ENCODE assay signal across 18 cellular contexts in genomic region chr12:124397399-124397679, GRCh38.
DNase-seq lines count a peak whose midpoint lies in the region; ATAC-seq and TF ChIP-seq lines count a peak whose summit lies in the region.
"Had no signal": no experiment of that assay in that cellular context is flagged by ENCODE, and none has a peak within 500 bp of the region (broad histone marks: within the 10 kb centered on the region; RNA-seq: fewer than 3 reads in every experiment).

No MANE protein-coding gene starts in this region.

- H3K79me1 ChIP-seq in H9 (ENCODE audit: insufficient read depth, low read depth, low read length, poor library complexity, severe bottlenecking): no peaks in the 10 kb centered on the region

- H3K18ac ChIP-seq in H9 (ENCODE audit: insufficient read length, low read depth, low read length): no peak overlapping the region

- H3K4me3 ChIP-seq in coronary artery: no peak overlapping the region
- H3K4me3 ChIP-seq in rectal smooth muscle tissue (ENCODE audit: low read length): no peak overlapping the region
- H3K4me3 ChIP-seq: GM12878, hepatocyte, skin epidermis had no signal

- H3K4ac ChIP-seq in H9 (ENCODE audit: low read depth, low read length): no peak overlapping the region

- no peak overlapping the region for H4K8ac ChIP-seq in H9 (replicated peaks; ENCODE audit: insufficient read length, low read depth, low read length)

- no peak overlapping the region for H3K4me2 ChIP-seq in H9 (ENCODE audit: insufficient read depth, insufficient read length, low read length)
- H3K4me2 ChIP-seq: hepatocyte had no signal

- H3K4me1 ChIP-seq in rectal smooth muscle tissue (ENCODE audit: control insufficient read depth, insufficient read depth, low read length) (peaks cover 58% of the 10 kb centered on the region), H9 (ENCODE audit: insufficient read depth, low read length) (no peaks in the 10 kb centered on the region)

- no peak overlapping the region for H2BK5ac ChIP-seq in H9 (ENCODE audit: insufficient read length, low read length)

- no peak overlapping the region for H4K91ac ChIP-seq in H9 (ENCODE audit: insufficient read length, low read depth, low read length)

- peaks cover 14% of the 10 kb centered on the region for H3K36me3 ChIP-seq in rectal smooth muscle tissue (ENCODE audit: control insufficient read depth, insufficient read depth, low read length)

- H3T11ph ChIP-seq in H9 (ENCODE audit: low read length): no peak overlapping the region

- no peak overlapping the region for H2BK120ac ChIP-seq in H9 (ENCODE audit: low read depth, low read length, poor library complexity, severe bottlenecking)

- H3K4me1 Mint-ChIP-seq in activated CD4-positive, alpha-beta T cell treated with anti-CD3 and anti-CD28 coated beads, Interleukin-2, amount 10 ng/mL, durations not matched to agents 24 days and 14 days: no peaks in the 10 kb centered on the region
- H3K4me1 Mint-ChIP-seq in H9: peaks cover 13 to 30% of the 10 kb centered on the region in 2 experiments

- peaks cover 13% of the 10 kb centered on the region for H3K36me3 Mint-ChIP-seq in activated CD4-positive, alpha-beta T cell treated with anti-CD3 and anti-CD28 coated beads, Interleukin-2, amount 10 ng/mL, durations not matched to agents 24 days and 14 days (ENCODE audit: low read depth)
- H3K36me3 Mint-ChIP-seq in H9 (ENCODE audit: insufficient read depth in 1 of 3, low read depth in 3 of 3): peaks cover 23 to 73% (median 62%) of the 10 kb centered on the region in 3 experiments; a peak in 6 of 7 replicates

- H3K23ac ChIP-seq in H9 (ENCODE audit: insufficient read length, low read depth, low read length): no peak overlapping the region

- H3K14ac ChIP-seq in H9 (ENCODE audit: insufficient read depth, low read length): no peak overlapping the region

- WGBS in H9 (ENCODE audit: extremely low coverage, insufficient read length, low lambda C conversion rate): no CpG with 5 or more reads among the region's 7 CpGs

- H2BK15ac ChIP-seq in H9 (ENCODE audit: low read depth, low read length): no peak overlapping the region

- no peaks in the 10 kb centered on the region for H3K79me2 ChIP-seq in H9 (ENCODE audit: insufficient read depth, low read length)

- H3K27ac ChIP-seq in coronary artery (peak overlapping the region; percentile 71 to 90), rectal smooth muscle tissue (ENCODE audit: low read depth, low read length) (peak overlapping the region; percentile 91), H9 (ENCODE audit: insufficient read length, low read depth, low read length) (no peak overlapping the region)
- H3K27ac ChIP-seq: hepatocyte had no signal

- no peak overlapping the region for H4K5ac ChIP-seq in H9 (ENCODE audit: insufficient read length, low read depth, low read length)

- no peak overlapping the region for H2BK12ac ChIP-seq in H9 (ENCODE audit: insufficient read length, low read depth, low read length)

- no peaks in the 10 kb centered on the region for H3K23me2 ChIP-seq in H9 (ENCODE audit: insufficient read length, low read depth, low read length, poor library complexity, severe bottlenecking)

- TF ChIP-seq CTCF in coronary artery (IDR thresholded peaks at IDR 0.05) (no peak), H9 (conservative IDR thresholded peaks at IDR 0.05) (no peak)

- H3K27me3 Mint-ChIP-seq in activated CD4-positive, alpha-beta T cell treated with anti-CD3 and anti-CD28 coated beads, Interleukin-2, amount 10 ng/mL, durations not matched to agents 24 days and 14 days: no peaks in the 10 kb centered on the region
- H3K27me3 Mint-ChIP-seq in H9 (ENCODE audit: low read depth): no peaks in the 10 kb centered on the region; the same call in 1 of the 2 replicates

- ATAC-seq in left ventricle myocardium superior (no peak), Right ventricle myocardium inferior (no peak), HG03342 (IDR thresholded peaks at IDR 0.05; ENCODE audit: unreplicated experiment) (no peak), GM18511 (IDR thresholded peaks at IDR 0.05; ENCODE audit: unreplicated experiment) (no peak)
- ATAC-seq: GM12878 had no signal

- no peak overlapping the region for H3K56ac ChIP-seq in H9 (ENCODE audit: insufficient read length, low read depth, low read length)

- no peaks in the 10 kb centered on the region for H3K9me3 Mint-ChIP-seq in activated CD4-positive, alpha-beta T cell treated with anti-CD3 and anti-CD28 coated beads, Interleukin-2, amount 10 ng/mL, durations not matched to agents 24 days and 14 days
- no peaks in the 10 kb centered on the region for H3K9me3 Mint-ChIP-seq in H9
- H3K9me3 Mint-ChIP-seq: T-helper 2 cell treated with Interferon-gamma antibody and Interleukin-4, amounts not matched to agents 5 μg/mL and 100 μg/mL, for 36 hours had no signal

- DNase-seq in left ventricle myocardium superior (peak; percentile 55), Right ventricle myocardium inferior (ENCODE audit: missing footprints) (no peak), coronary artery (ENCODE audit: low spot score) (no peak), H9 (no peak)
- DNase-seq in activated CD4-positive, alpha-beta T cell treated with anti-CD3 and anti-CD28 coated beads, Interleukin-2, amount 10 ng/mL, durations not matched to agents 24 days and 14 days: no peak
- DNase-seq: activated CD4-positive, CD25-positive, alpha-beta regulatory T cell treated with anti-CD3 and anti-CD28 coated beads, Interleukin-2, amount 50 U/mL, for 72 hours; activated CD8-positive, alpha-beta memory T cell treated with anti-CD3 and anti-CD28 coated beads, Interleukin-2, amount 50 U/mL, for 4 hours; Kasumi-1; kidney glomerular epithelial cell; NCI-H2227 treated with DMSO at 0.1 percent for 48 hours; stimulated activated CD4-positive, alpha-beta T cell treated with anti-CD3 and anti-CD28 coated beads, Interleukin-4, amount 100 ng/mL, for 4 hours had no signal

- no peak overlapping the region for H3K4me3 Mint-ChIP-seq in activated CD4-positive, alpha-beta T cell treated with anti-CD3 and anti-CD28 coated beads, Interleukin-2, amount 10 ng/mL, durations not matched to agents 24 days and 14 days
- no peak overlapping the region for H3K4me3 Mint-ChIP-seq in H9
- H3K4me3 Mint-ChIP-seq: T-helper 2 cell treated with Interferon-gamma antibody and Interleukin-4, amounts not matched to agents 5 μg/mL and 100 μg/mL, for 36 hours had no signal

- H3K27me3 ChIP-seq in rectal smooth muscle tissue (ENCODE audit: control insufficient read depth, insufficient read depth, low read length) (no peaks in the 10 kb centered on the region), H9 (ENCODE audit: insufficient read depth, low read length) (no peaks in the 10 kb centered on the region)
- H3K27me3 ChIP-seq: hepatocyte had no signal

- H2AFZ ChIP-seq in H9 (ENCODE audit: low read length): no peak overlapping the region
- H2AFZ ChIP-seq: hepatocyte had no signal

- no peak overlapping the region for H3K27ac Mint-ChIP-seq in activated CD4-positive, alpha-beta T cell treated with anti-CD3 and anti-CD28 coated beads, Interleukin-2, amount 10 ng/mL, durations not matched to agents 24 days and 14 days
- no peak overlapping the region for H3K27ac Mint-ChIP-seq in H9
- H3K27ac Mint-ChIP-seq: T-helper 2 cell treated with Interferon-gamma antibody and Interleukin-4, amounts not matched to agents 5 μg/mL and 100 μg/mL, for 36 hours had no signal

- H3K9me3 ChIP-seq in H9 (ENCODE audit: control insufficient read depth, low read depth, low read length): no peaks in the 10 kb centered on the region

- intact Hi-C loops in left ventricle myocardium superior (cut with micrococcal nuclease): no loop called here
- intact Hi-C loops in Right ventricle myocardium inferior (cut with DNase I): no loop called here
- intact Hi-C loops in activated CD4-positive, alpha-beta T cell treated with anti-CD3 and anti-CD28 coated beads, Interleukin-2, amount 10 ng/mL, durations not matched to agents 24 days and 14 days (cut with micrococcal nuclease): no loop called here

- H2AK5ac ChIP-seq in H9 (ENCODE audit: insufficient read length, low read length): no peak overlapping the region

- no peak overlapping the region for H3K9ac ChIP-seq in rectal smooth muscle tissue (ENCODE audit: low read length)
- no peak overlapping the region for H3K9ac ChIP-seq in H9 (ENCODE audit: extremely low read depth, insufficient read length, low read length)

- H2BK20ac ChIP-seq in H9 (ENCODE audit: low read depth, low read length, poor library complexity, severe bottlenecking): no peak overlapping the region

- H4K20me1 ChIP-seq in H9 (ENCODE audit: control insufficient read depth, insufficient read depth, insufficient read length): no peaks in the 10 kb centered on the region
